21 cellular contexts compared by ENCODE assay signal in the genomic region with DNA sequence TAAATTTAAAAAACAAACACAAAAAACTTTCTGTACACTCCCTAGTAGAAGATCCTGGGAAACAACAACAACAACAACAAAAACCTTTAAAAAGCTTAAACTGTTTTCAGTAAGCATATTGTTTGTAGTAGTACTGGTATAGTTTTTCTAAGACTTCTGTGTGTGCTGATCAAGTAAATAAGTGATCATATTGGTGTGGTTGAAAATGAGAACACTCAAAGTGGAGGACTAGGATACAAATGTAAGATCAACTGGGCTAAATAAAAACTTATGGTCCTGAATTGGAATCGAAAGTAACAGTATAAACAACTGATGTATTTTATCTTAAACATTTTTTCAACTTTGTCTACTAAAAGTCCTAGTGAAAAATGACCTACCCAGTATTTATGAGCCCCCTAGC.
"Had no signal": no experiment of that assay in that cellular context is flagged by ENCODE, and none has a peak within 500 bp of the region (broad histone marks: within the 10 kb centered on the region; RNA-seq: fewer than 3 reads in every experiment).

No MANE protein-coding gene starts in this region.

- H3K9me3 Mint-ChIP-seq: activated naive CD4-positive, alpha-beta T cell treated with anti-CD3 and anti-CD28 coated beads, Interleukin-2, amount 50 U/mL, for 24 hours had no signal

- H3K27me3 Mint-ChIP-seq: activated naive CD4-positive, alpha-beta T cell treated with anti-CD3 and anti-CD28 coated beads, Interleukin-2, amount 50 U/mL, for 24 hours; stimulated activated naive CD8-positive, alpha-beta T cell treated with anti-CD3 and anti-CD28 coated beads, Interleukin-15, amount 100 ng/mL, for 72 hours had no signal

- H2AFZ ChIP-seq: hepatocyte had no signal

- H3K27ac Mint-ChIP-seq: activated naive CD4-positive, alpha-beta T cell treated with anti-CD3 and anti-CD28 coated beads, Interleukin-2, amount 50 U/mL, for 24 hours; brain; endodermal cell; nephron; stimulated activated naive CD8-positive, alpha-beta T cell treated with anti-CD3 and anti-CD28 coated beads, Interleukin-15, amount 100 ng/mL, for 72 hours; T-helper 1 cell treated with Interleukin-12 subunit alpha and Interleukin-12 subunit beta and Interleukin-4 antibody, amounts not matched to agents 30 μg/mL and 1 μg/mL, for 36 hours had no signal

- H3K27ac ChIP-seq: hepatocyte, left ventricle myocardium inferior, prostate gland, spleen, testis had no signal

- DNase-seq: activated CD4-positive, alpha-beta T cell treated with anti-CD3 and anti-CD28 coated beads, Interleukin-2, amount 50 U/mL, for 4 hours; activated effector memory CD4-positive, alpha-beta T cell treated with Interleukin-2 at 50 U/mL for 16 hours; amygdala; dermis blood vessel endothelial cell; endodermal cell; erythroblast; kidney; left ventricle myocardium inferior; mesenchymal stem cell; occipital lobe; spleen; stimulated activated CD4-positive, alpha-beta T cell treated with anti-CD3 and anti-CD28 coated beads, Interleukin-1b, Interleukin-23, amount 100 ng/mL, for 48 hours; stimulated activated naive CD8-positive, alpha-beta T cell treated with anti-CD3 and anti-CD28 coated beads, Interleukin-15, amount 100 ng/mL, for 72 hours; testis had no signal

- H3K36me3 ChIP-seq: prostate gland, spleen had no signal

- H3K27me3 ChIP-seq: hepatocyte, spleen, testis had no signal

- ATAC-seq: sciatic nerve; stimulated activated naive CD8-positive, alpha-beta T cell treated with anti-CD3 and anti-CD28 coated beads, Interleukin-15, amount 100 ng/mL, for 72 hours had no signal

- H3K4me1 ChIP-seq: left ventricle myocardium inferior, prostate gland, spleen, testis had no signal

- H3K4me3 ChIP-seq: hepatocyte, left ventricle myocardium inferior, prostate gland, spleen, testis had no signal

- H3K9me3 ChIP-seq: prostate gland, testis had no signal

- H3K4me1 Mint-ChIP-seq: brain, nephron had no signal

- H3K4me2 ChIP-seq: hepatocyte had no signal

- H3K79me2 ChIP-seq: hepatocyte had no signal

- H3K4me3 Mint-ChIP-seq: activated naive CD4-positive, alpha-beta T cell treated with anti-CD3 and anti-CD28 coated beads, Interleukin-2, amount 50 U/mL, for 24 hours; brain; endodermal cell; nephron; stimulated activated naive CD8-positive, alpha-beta T cell treated with anti-CD3 and anti-CD28 coated beads, Interleukin-15, amount 100 ng/mL, for 72 hours; T-helper 1 cell treated with Interleukin-12 subunit alpha and Interleukin-12 subunit beta and Interleukin-4 antibody, amounts not matched to agents 30 μg/mL and 1 μg/mL, for 36 hours had no signal
